10 cellular contexts compared by ENCODE assay signal in genomic region chr15:80660114-80660513, GRCh38. TPM values are rescaled to one million over a fixed set of nuclear protein-coding genes. Genes with fewer than 3 reads are reported as not detected.
DNase-seq lines count a peak whose midpoint lies in the region; ATAC-seq, FAIRE-seq and TF ChIP-seq lines count a peak whose summit lies in the region.
"Had no signal": no experiment of that assay in that cellular context is flagged by ENCODE, and none has a peak within 500 bp of the region (broad histone marks: within the 10 kb centered on the region; RNA-seq: fewer than 3 reads in every experiment).

No MANE protein-coding gene starts in this region.

- H3K9me3 ChIP-seq in heart right ventricle, result no peaks in the 10 kb centered on the region

- intact Hi-C loops in heart right ventricle (cut with DNase I) (no loop called here), Right ventricle myocardium inferior (cut with DNase I) (no loop called here)

- H3K36me3 ChIP-seq in heart right ventricle, result no peaks in the 10 kb centered on the region

- in situ Hi-C loops in astrocyte of the cerebellum (cut with HindIII; ENCODE audit: low sequenced_read_pairs), result no loop called here

- no peaks in the 10 kb centered on the region for H3K4me1 ChIP-seq in heart right ventricle

- H3K27me3 ChIP-seq in heart right ventricle, result peaks cover 0 to 19% (median 0%) of the 10 kb centered on the region in 7 donors

- H3K27ac ChIP-seq in heart right ventricle, result no peak overlapping the region

- no peak for DNase-seq in heart right ventricle
- no peak for DNase-seq in Right ventricle myocardium inferior (ENCODE audit: missing footprints)
- DNase-seq in astrocyte of the cerebellum (ENCODE audit: low read depth), result peak; percentile 3
- DNase-seq in kidney glomerular epithelial cell (lab: John Stamatoyannopoulos, UW), result peak; percentile 54
- DNase-seq in urothelium cell line (ENCODE audit: low spot score), result peak; percentile 58
- no peak for DNase-seq in NCI-H1694 treated with DMSO at 0.1 percent for 48 hours (lab: John Stamatoyannopoulos, UW)
- no peak for DNase-seq in COLO668 (lab: John Stamatoyannopoulos, UW; ENCODE audit: unreplicated experiment)
- DNase-seq in T-helper 9 cell, result no peak
- DNase-seq: activated naive CD8-positive, alpha-beta T cell treated with anti-CD3 and anti-CD28 coated beads, Interleukin-2, amount 10 ng/mL, durations not matched to agents 7 days and 5 days; CD4-positive, CD25-positive, alpha-beta regulatory T cell had no signal

- peak in 1 of 8 donors; percentile 61 for ATAC-seq in heart right ventricle
- ATAC-seq in Right ventricle myocardium inferior, result no peak

- TF ChIP-seq CTCF in heart right ventricle (IDR thresholded peaks at IDR 0.05) (peak in 7 of 9 donors; percentile 19 to 42 (median 25)), astrocyte of the cerebellum (IDR thresholded peaks at IDR 0.05; ENCODE audit: low read depth, low read length, missing control alignments) (peak; percentile 59)

- H3K4me3 ChIP-seq in heart right ventricle, result no peak overlapping the region
- H3K4me3 ChIP-seq in astrocyte of the cerebellum (ENCODE audit: low read depth, low read length), result no peak overlapping the region

- FAIRE-seq in urothelium cell line (lab: Jason Lieb, UNC), result no peak

RNA-seq across cellular contexts. Expression of gene ABHD17C, which starts 35.0 kb away (rescaled TPM):
- 1 to 10 TPM; 3.4 to 8.5 (median 4.6) TPM for total RNA-seq in heart right ventricle
- polyA plus RNA-seq in heart right ventricle, result 1 to 10 TPM; 2.3 to 2.8 TPM
- total RNA-seq in Right ventricle myocardium inferior, result 7.5 TPM

Comparison
In these comparisons a context has a peak if more than half of its experiments do, and no peak if none do; other contexts are left out.
1. DNase-seq: peak in astrocyte of the cerebellum (single experiment), kidney glomerular epithelial cell (single experiment) and urothelium cell line (single experiment); none in heart right ventricle (0 of 2), Right ventricle myocardium inferior (single experiment), NCI-H1694 treated with DMSO at 0.1 percent for 48 hours (single experiment), COLO668 (single experiment) and T-helper 9 cell (single experiment).